In genomic region chr1:229136817-229137216, GRCh38 we compare ENCODE assay signal across 20 cellular contexts.
A peak's percentile ranks its signal among the peaks of the same experiment; 100 is the strongest.
DNase-seq lines count a peak whose midpoint lies in the region; ATAC-seq and TF ChIP-seq lines count a peak whose summit lies in the region.
"Had no signal": no experiment of that assay in that cellular context is flagged by ENCODE, and none has a peak within 500 bp of the region (broad histone marks: within the 10 kb centered on the region; RNA-seq: fewer than 3 reads in every experiment).

No MANE protein-coding gene starts in this region.

- WGBS in esophagus squamous epithelium, 2 donors, result 59 to 61% methylated on average over 3 of the region's 3 CpGs
- 48 to 54% methylated on average over 3 of the region's 3 CpGs for WGBS in tibial nerve, 2 donors

- H3K27ac ChIP-seq in CD4-positive, alpha-beta T cell (ENCODE audit: low read depth, low read length), result no peak overlapping the region
- H3K27ac ChIP-seq in esophagus squamous epithelium (no peak overlapping the region), tibial nerve (no peak overlapping the region)
- H3K27ac ChIP-seq: coronary artery, prostate gland, RWPE1 had no signal

- ATAC-seq in CD4-positive, alpha-beta T cell (ENCODE audit: poor library complexity), result no peak
- ATAC-seq in HG03520 (IDR thresholded peaks at IDR 0.05; ENCODE audit: unreplicated experiment), result peak; percentile 46
- ATAC-seq in naive B cell (ENCODE audit: low read depth in 2 of 2), result peak; percentile 37 to 52
- no peak for ATAC-seq in GM19397 (IDR thresholded peaks at IDR 0.05; ENCODE audit: unreplicated experiment)
- ATAC-seq: left colon had no signal

- H3K4me3 ChIP-seq in esophagus squamous epithelium (no peak overlapping the region), tibial nerve (no peak overlapping the region)
- H3K4me3 ChIP-seq: coronary artery, prostate gland had no signal

- peak in 1 of 10 experiments; percentile 15 for DNase-seq in CD4-positive, alpha-beta T cell
- DNase-seq in SKM-1 treated with dmso at 0.1 percent for 144 hours (lab: John Stamatoyannopoulos, UW; ENCODE audit: unreplicated experiment) (peak; percentile 15), naive B cell (peak; percentile 7), esophagus squamous epithelium (lab: John Stamatoyannopoulos, UW) (no peak), tibial nerve (ENCODE audit: low spot score in 2 of 2) (no peak)
- DNase-seq: activated CD4-positive, alpha-beta T cell treated with anti-CD3 and anti-CD28 coated beads, Interleukin-2, amount 10 ng/mL, durations not matched to agents 7 days and 5 days; head of caudate nucleus; left colon; NCI-H1092; NCI-H2029 treated with DMSO at 0.1 percent for 48 hours had no signal

- H3K27me3 Mint-ChIP-seq in CD4-positive, alpha-beta T cell, result no peaks in the 10 kb centered on the region
- peaks cover 4 to 5% (median 4%) of the 10 kb centered on the region in 3 donors for H3K27me3 Mint-ChIP-seq in naive B cell
- H3K27me3 Mint-ChIP-seq: activated T-helper 17 cell treated with anti-CD3 and anti-CD28 coated beads, Interleukin-2, amount 50 U/mL, for 72 hours; IgD-negative memory B cell; stimulated activated naive CD8-positive, alpha-beta T cell treated with anti-CD3 and anti-CD28 coated beads, Interleukin-15, Interleukin-2, amounts not matched to agents 100 ng/mL and 50 ng/mL, for 24 hours; type B pancreatic cell had no signal

- TF ChIP-seq EP300 in tibial nerve (IDR thresholded peaks at IDR 0.05), result no peak

- TF ChIP-seq CTCF in CD4-positive, alpha-beta T cell (IDR thresholded peaks at IDR 0.05), result no peak
- no peak for TF ChIP-seq CTCF in esophagus squamous epithelium (IDR thresholded peaks at IDR 0.05)
- no peak for TF ChIP-seq CTCF in tibial nerve (IDR thresholded peaks at IDR 0.05)

- H3K36me3 ChIP-seq in esophagus squamous epithelium (no peaks in the 10 kb centered on the region), tibial nerve (no peaks in the 10 kb centered on the region)
- H3K36me3 ChIP-seq: prostate gland had no signal

- H3K9me3 ChIP-seq in CD4-positive, alpha-beta T cell (ENCODE audit: control insufficient read depth, low read length), result peaks cover 5% of the 10 kb centered on the region
- H3K9me3 ChIP-seq in esophagus squamous epithelium (peaks cover 0 to 6% (median 0%) of the 10 kb centered on the region in 3 donors), tibial nerve (no peaks in the 10 kb centered on the region)
- H3K9me3 ChIP-seq: prostate gland had no signal

- TF ChIP-seq POLR2A in esophagus squamous epithelium (IDR thresholded peaks at IDR 0.05) (no peak), tibial nerve (IDR thresholded peaks at IDR 0.05) (no peak)

- CTCF ChIA-PET in CD4-positive, alpha-beta T cell (lab: Charles Lee), result no interaction called here

- H3K36me3 Mint-ChIP-seq in CD4-positive, alpha-beta T cell (ENCODE audit: low read depth), result peaks cover 7% of the 10 kb centered on the region
- H3K36me3 Mint-ChIP-seq in naive B cell, result peaks cover 8 to 10% of the 10 kb centered on the region in 2 donors
- H3K36me3 Mint-ChIP-seq: IgD-negative memory B cell had no signal

- peaks cover 3% of the 10 kb centered on the region for H3K9me3 Mint-ChIP-seq in CD4-positive, alpha-beta T cell
- H3K9me3 Mint-ChIP-seq in naive B cell, result peaks cover 5 to 34% (median 23%) of the 10 kb centered on the region in 7 donors

- H3K27ac Mint-ChIP-seq in CD4-positive, alpha-beta T cell, result peak overlapping the region; percentile 46
- peak overlapping the region in 4 of 6 donors; percentile 13 to 90 (median 62) for H3K27ac Mint-ChIP-seq in naive B cell
- H3K27ac Mint-ChIP-seq: activated CD4-positive, alpha-beta T cell treated with anti-CD3 and anti-CD28 coated beads, Interleukin-2, amount 10 ng/mL, durations not matched to agents 7 days and 5 days; activated T-helper 17 cell treated with anti-CD3 and anti-CD28 coated beads, Interleukin-2, amount 50 U/mL, for 72 hours; mesothelial cell of epicardium; stimulated activated naive CD8-positive, alpha-beta T cell treated with anti-CD3 and anti-CD28 coated beads, Interleukin-15, Interleukin-2, amounts not matched to agents 100 ng/mL and 50 ng/mL, for 24 hours; type B pancreatic cell had no signal

- H3K4me1 ChIP-seq in esophagus squamous epithelium (peaks cover 0 to 5% (median 0%) of the 10 kb centered on the region in 3 donors), tibial nerve (peaks cover 0 to under 1% (median 0%) of the 10 kb centered on the region in 4 donors)
- H3K4me1 ChIP-seq: prostate gland had no signal

- POLR2A ChIA-PET in CD4-positive, alpha-beta T cell (lab: Charles Lee), result no interaction called here

- H3K4me1 Mint-ChIP-seq in CD4-positive, alpha-beta T cell (ENCODE audit: low read depth), result peaks cover 64% of the 10 kb centered on the region
- H3K4me1 Mint-ChIP-seq in naive B cell, result peaks cover 22 to 36% (median 25%) of the 10 kb centered on the region in 3 donors

- intact Hi-C loops in CD4-positive, alpha-beta T cell (cut with DNase I, micrococcal nuclease), result loop anchor here in 1 of 2 experiments (5.0 kb wide), 1 partner anchor 50 kb away; no protein-coding TSS in a partner anchor
- intact Hi-C loops in esophagus squamous epithelium (cut with DNase I), result no loop called here

- no peaks in the 10 kb centered on the region for H3K27me3 ChIP-seq in CD4-positive, alpha-beta T cell (ENCODE audit: control insufficient read depth, insufficient read depth, low read length)
- H3K27me3 ChIP-seq in esophagus squamous epithelium (no peaks in the 10 kb centered on the region), tibial nerve (no peaks in the 10 kb centered on the region)

- no peak overlapping the region for H3K4me3 Mint-ChIP-seq in CD4-positive, alpha-beta T cell
- peak overlapping the region in 3 of 8 donors; percentile 21 to 76 (median 33) for H3K4me3 Mint-ChIP-seq in naive B cell
- H3K4me3 Mint-ChIP-seq: activated CD4-positive, alpha-beta T cell treated with anti-CD3 and anti-CD28 coated beads, Interleukin-2, amount 10 ng/mL, durations not matched to agents 7 days and 5 days; activated T-helper 17 cell treated with anti-CD3 and anti-CD28 coated beads, Interleukin-2, amount 50 U/mL, for 72 hours; mesothelial cell of epicardium; stimulated activated naive CD8-positive, alpha-beta T cell treated with anti-CD3 and anti-CD28 coated beads, Interleukin-15, Interleukin-2, amounts not matched to agents 100 ng/mL and 50 ng/mL, for 24 hours; type B pancreatic cell had no signal

Comparison
In these comparisons a context has a peak if more than half of its experiments do, and no peak if none do; other contexts are left out.
1. ATAC-seq: peak in HG03520 (single experiment) and naive B cell (2 of 2); none in CD4-positive, alpha-beta T cell (single experiment) and GM19397 (single experiment).
2. DNase-seq: peak in SKM-1 treated with dmso at 0.1 percent for 144 hours (single experiment) and naive B cell (single experiment); none in esophagus squamous epithelium (single experiment) and tibial nerve (0 of 2).